ENCODE assay signal across 8 cellular contexts in genomic region chr7:128404826-128405344, GRCh38. TPM values are rescaled to one million over a fixed set of nuclear protein-coding genes. Genes with fewer than 3 reads are reported as not detected.
DNase-seq lines count a peak whose midpoint lies in the region; ATAC-seq, FAIRE-seq and TF ChIP-seq lines count a peak whose summit lies in the region.

No MANE protein-coding gene starts in this region.

- no peak for TF ChIP-seq POLR2A in GM12878 (IDR thresholded peaks at IDR 0.05; ENCODE audit: low read depth, low read length)
- no peak for TF ChIP-seq POLR2A in vagina (IDR thresholded peaks at IDR 0.05)

- H4K20me1 ChIP-seq in KMS-11 (ENCODE audit: insufficient read depth) (peaks cover 6% of the 10 kb centered on the region), GM12878 (ENCODE audit: control insufficient read depth, insufficient read depth) (no peaks in the 10 kb centered on the region)

- peaks cover 7% of the 10 kb centered on the region for H3K36me3 Mint-ChIP-seq in CD4-positive, CD25-positive, alpha-beta regulatory T cell

- CTCF ChIA-PET in GM12878 (lab: Yijun Ruan, JAX) = interaction anchor here (0.7 to 23.9 kb wide), 8 partner anchors 11 to 60 kb away, joined by 3 to 458 read pairs (median 8); no protein-coding TSS in a partner anchor

- H3K4me3 ChIP-seq in CD4-positive, CD25-positive, alpha-beta regulatory T cell (ENCODE audit: low read depth, low read length) = peak overlapping the region; percentile 59
- H3K4me3 ChIP-seq in KMS-11 (IDR thresholded peaks at IDR 0.05; ENCODE audit: insufficient read depth, low read depth, low read length) (peak overlapping the region; percentile 65), GM12878 (peak overlapping the region; percentile 74), mesendoderm (ENCODE audit: low read length) (no peak overlapping the region), vagina (peak overlapping the region; percentile 58 to 96)

- TF ChIP-seq EP300 in GM12878 (IDR thresholded peaks at IDR 0.05; ENCODE audit: borderline replicate concordance in 1 of 2, control insufficient read depth in 1 of 2, low read depth in 2 of 2, low read length in 2 of 2) = no peak

- H3K79me2 ChIP-seq in KMS-11 (ENCODE audit: insufficient read depth, low read depth) (peaks cover 31% of the 10 kb centered on the region), GM12878 (ENCODE audit: control insufficient read depth, insufficient read depth, low read length) (peaks cover 12% of the 10 kb centered on the region), mesendoderm (ENCODE audit: control insufficient read depth, insufficient read depth, low read length) (no peaks in the 10 kb centered on the region)

- SMC1A ChIA-PET in GM12878 (lab: Charles Lee; ENCODE audit: uncharacterized antibody, unreplicated experiment) = interaction anchor here (1.1 to 5.8 kb wide), 3 partner anchors 11 to 55 kb away, joined by 3 to 43 read pairs (median 5); no protein-coding TSS in a partner anchor

- no peaks in the 10 kb centered on the region for H3K9me3 ChIP-seq in CD4-positive, CD25-positive, alpha-beta regulatory T cell (ENCODE audit: control insufficient read depth in 2 of 2, low read length in 2 of 2)
- H3K9me3 ChIP-seq in GM12878 (replicated peaks; ENCODE audit: control insufficient read depth, insufficient read depth, low read length) (no peaks in the 10 kb centered on the region), vagina (no peaks in the 10 kb centered on the region)

- no peak overlapping the region for H3K27ac ChIP-seq in CD4-positive, CD25-positive, alpha-beta regulatory T cell (ENCODE audit: insufficient read depth, low read length, poor library complexity, severe bottlenecking)
- peak overlapping the region; percentile 14 for H3K27ac ChIP-seq in KMS-11
- H3K27ac ChIP-seq in GM12878 (ENCODE audit: control insufficient read depth, insufficient read depth) = peak overlapping the region; percentile 61
- no peak overlapping the region for H3K27ac ChIP-seq in mesendoderm (ENCODE audit: low read depth, low read length)
- peak overlapping the region; percentile 46 for H3K27ac ChIP-seq in vagina

- DNase-seq in CD4-positive, CD25-positive, alpha-beta regulatory T cell = peak in 1 of 3 donors; percentile 5
- DNase-seq in GM12878 (ENCODE audit: low read depth, low spot score) (no peak), mesendoderm (no peak), vagina (ENCODE audit: extremely low spot score in 2 of 2) (no peak), superior temporal gyrus (ENCODE audit: extremely low spot score) (no peak), UCSD-AML1 (lab: John Stamatoyannopoulos, UW; ENCODE audit: unreplicated experiment) (no peak)

- H3K36me3 ChIP-seq in CD4-positive, CD25-positive, alpha-beta regulatory T cell (ENCODE audit: control insufficient read depth, insufficient read depth, low read length) = peaks cover 15% of the 10 kb centered on the region
- H3K36me3 ChIP-seq in KMS-11 (ENCODE audit: insufficient read depth) (no peaks in the 10 kb centered on the region), GM12878 (ENCODE audit: control insufficient read depth in 2 of 2, insufficient read depth in 2 of 2, low read length in 1 of 2) (peaks cover 0 to 7% of the 10 kb centered on the region in 2 experiments; a peak in 3 of 4 replicates), mesendoderm (ENCODE audit: control insufficient read depth, insufficient read depth, low read length) (peaks cover 2% of the 10 kb centered on the region), vagina (peaks cover 0 to 18% of the 10 kb centered on the region in 2 donors)

- peaks cover 45% of the 10 kb centered on the region for H3K4me1 ChIP-seq in CD4-positive, CD25-positive, alpha-beta regulatory T cell (ENCODE audit: control insufficient read depth, insufficient read depth, low read length, poor library complexity, severe bottlenecking)
- H3K4me1 ChIP-seq in KMS-11 (ENCODE audit: low read depth, poor library complexity, severe bottlenecking) (peaks cover 27% of the 10 kb centered on the region), GM12878 (ENCODE audit: control insufficient read depth, insufficient read depth, low read length) (peaks cover 14% of the 10 kb centered on the region), mesendoderm (ENCODE audit: control insufficient read depth, low read depth, low read length) (peaks cover 8% of the 10 kb centered on the region), vagina (peaks cover 54% of the 10 kb centered on the region)

- no peak for ATAC-seq in CD4-positive, CD25-positive, alpha-beta regulatory T cell (ENCODE audit: low read depth in 2 of 2)
- ATAC-seq in GM12878 (peak; percentile 32), HG03442 (IDR thresholded peaks at IDR 0.05; ENCODE audit: unreplicated experiment) (no peak)

- H3K18ac ChIP-seq in mesendoderm (ENCODE audit: low read length) = no peak overlapping the region

- H3K4me2 ChIP-seq in KMS-11 (peak overlapping the region; percentile 100), GM12878 (ENCODE audit: control insufficient read depth, insufficient read depth) (peak overlapping the region; percentile 71), mesendoderm (ENCODE audit: low read length) (peak overlapping the region; percentile 74)

- TF ChIP-seq CTCF in KMS-11 (conservative IDR thresholded peaks at IDR 0.05; ENCODE audit: low read depth, low read length) (no peak), GM12878 (IDR thresholded peaks at IDR 0.05 in 2 of 3, conservative IDR thresholded peaks at IDR 0.05 in 1 of 3; ENCODE audit: control insufficient read depth in 2 of 3, extremely low read depth in 1 of 3, insufficient read depth in 1 of 3, low read depth in 3 of 3, low read length in 3 of 3) (peak in 2 of 3 experiments; percentile 20 to 32; a peak in 2 of 6 replicates), vagina (IDR thresholded peaks at IDR 0.05) (no peak)

- H3K27me3 Mint-ChIP-seq in CD4-positive, CD25-positive, alpha-beta regulatory T cell = no peaks in the 10 kb centered on the region

- no peak overlapping the region for H4K8ac ChIP-seq in mesendoderm (ENCODE audit: low read depth, low read length)

- intact Hi-C loops in GM12878 (cut with micrococcal nuclease; ENCODE audit: unreplicated experiment) = no loop called here
- intact Hi-C loops in vagina (cut with DNase I) = loop anchor here (10.0 kb wide), 2 partner anchors 50 to 1670 kb away; partner anchors contain the start of genes HILPDA and KLHDC10

- no peak overlapping the region for H2BK15ac ChIP-seq in mesendoderm (replicated peaks; ENCODE audit: low read depth)

- no peaks in the 10 kb centered on the region for H3K79me1 ChIP-seq in mesendoderm (ENCODE audit: low read length)

- H2BK5ac ChIP-seq in mesendoderm (ENCODE audit: low read length) = no peak overlapping the region

- no peak for TF ChIP-seq RAD21 in GM12878 (IDR thresholded peaks at IDR 0.05; ENCODE audit: insufficient read depth, low read depth, low read length)

- H3K4ac ChIP-seq in mesendoderm (ENCODE audit: low read depth, low read length) = no peak overlapping the region

- WGBS in GM12878 (ENCODE audit: insufficient coverage, insufficient replicate concordance, low lambda C conversion rate, missing lambda C conversion rate) = 12% methylated on average over 9 of the region's 9 CpGs
- WGBS in mesendoderm (ENCODE audit: extremely low coverage, insufficient coverage, low lambda C conversion rate) = no CpG with 5 or more reads among the region's 9 CpGs

- BruUV-seq in GM12878 (replicated peaks; lab: Mats Ljungman, UMichigan) = no TSS peak

- peak overlapping the region; percentile 88 for H3K56ac ChIP-seq in mesendoderm (ENCODE audit: low read length)

- no peak overlapping the region for H2BK120ac ChIP-seq in mesendoderm (ENCODE audit: low read depth, low read length)

- H4K5ac ChIP-seq in mesendoderm (ENCODE audit: low read length) = no peak overlapping the region

- POLR2A ChIA-PET in GM12878 (lab: Charles Lee) = no interaction called here

- peak overlapping the region; percentile 60 for H2AFZ ChIP-seq in KMS-11 (ENCODE audit: low read depth)
- H2AFZ ChIP-seq in GM12878 (ENCODE audit: control insufficient read depth, low read depth, low read length) = peak overlapping the region; percentile 87

- in situ Hi-C loops in GM12878 (cut with MboI) = no loop called here

- H3K27me3 ChIP-seq in CD4-positive, CD25-positive, alpha-beta regulatory T cell (ENCODE audit: control insufficient read depth, insufficient read depth, low read length) = no peaks in the 10 kb centered on the region
- H3K27me3 ChIP-seq in KMS-11 (ENCODE audit: insufficient read depth, low read depth) (peaks cover 9% of the 10 kb centered on the region; the same call in 1 of the 2 replicates), GM12878 (replicated peaks in 1 of 2; ENCODE audit: control insufficient read depth in 2 of 2, insufficient read depth in 2 of 2, low read length in 1 of 2) (no peaks in the 10 kb centered on the region; a peak in 1 of 4 replicates), mesendoderm (ENCODE audit: insufficient read depth, low read length, poor library complexity) (peaks cover 17% of the 10 kb centered on the region), vagina (no peaks in the 10 kb centered on the region)

- H3K9me3 Mint-ChIP-seq in CD4-positive, CD25-positive, alpha-beta regulatory T cell = peaks cover 0 to 1% (median 0%) of the 10 kb centered on the region in 7 donors

- H3K23ac ChIP-seq in mesendoderm (ENCODE audit: low read length) = peak overlapping the region; percentile 59

- no peak for FAIRE-seq in GM12878 (lab: Jason Lieb, UNC)

- peak overlapping the region; percentile 83 to 96 (median 87) for H3K27ac Mint-ChIP-seq in CD4-positive, CD25-positive, alpha-beta regulatory T cell

- H3K4me1 Mint-ChIP-seq in CD4-positive, CD25-positive, alpha-beta regulatory T cell = peaks cover 3 to 59% (median 41%) of the 10 kb centered on the region in 4 donors

- H3K4me3 Mint-ChIP-seq in CD4-positive, CD25-positive, alpha-beta regulatory T cell = peak overlapping the region; percentile 84 to 92 (median 86)

- RAD21 ChIA-PET in GM12878 (lab: Charles Lee; ENCODE audit: unreplicated experiment) = interaction anchor here (1.6 to 2.2 kb wide), 2 partner anchors 20 to 22 kb away, joined by 7 to 9 read pairs; no protein-coding TSS in a partner anchor

- H3K9ac ChIP-seq in KMS-11 = peak overlapping the region; percentile 92
- H3K9ac ChIP-seq in GM12878 (ENCODE audit: control insufficient read depth, insufficient read depth, low read length) = peak overlapping the region; percentile 90
- peak overlapping the region; percentile 82 for H3K9ac ChIP-seq in mesendoderm (ENCODE audit: low read length)

- no peak overlapping the region for H2AK5ac ChIP-seq in mesendoderm (ENCODE audit: low read length)

RNA-seq across cellular contexts. Expression of gene IMPDH1, which starts 4.9 kb away (rescaled TPM):
- 48.2 TPM for total RNA-seq in CD4-positive, CD25-positive, alpha-beta regulatory T cell
- 10 to 100 TPM; 27.2 to 43.5 (median 32.4) TPM for polyA plus RNA-seq in CD4-positive, CD25-positive, alpha-beta regulatory T cell
- 38.3 and 43.9 TPM in 2 replicates for total RNA-seq in GM12878 (2013; cell fraction: nucleolus; rRNA removed)
- total RNA-seq in GM12878 (2014; rRNA removed) (48.4 and 51.7 TPM in 2 replicates), GM12878 (2014; rRNA removed; fragmentation: Illumina TruSeq; extraction: Trizol) (27.7 and 31.4 TPM in 2 replicates), GM12878 (2021) (56.0 and 61.3 TPM in 2 replicates), vagina (52.3 TPM)
- polyA plus RNA-seq in GM12878 (2011; ENCODE audit: low read depth) = 8.8 TPM
- polyA plus RNA-seq in GM12878 (2011; rRNA removed) (18.5 and 34.8 TPM in 2 replicates), GM12878 (2014; fragmentation: Illumina TruSeq; extraction: Trizol) (10.5 and 24.0 TPM in 2 replicates), GM12878 (2014; fragmentation: Nextera tagmentation; extraction: Ambion mirVana) (1 to 10 TPM in 1 of 2 experiments, under 1 TPM in 1; 0.50 to 1.5 TPM), GM12878 (2014; rRNA removed) (50.8 and 55.9 TPM in 2 replicates), GM12878 (2016; fragmentation: Nextera tagmentation; extraction: Ambion mirVana) (10 to 100 TPM; 48.7 to 58.3 TPM)
- polyA plus RNA-seq in GM12878 (2011; cell fraction: cytosol; rRNA removed) = 34.6 and 42.3 TPM in 2 replicates
- polyA plus RNA-seq in GM12878 (2011; cell fraction: nucleus; rRNA removed) = 84.6 and 84.9 TPM in 2 replicates
- 24.1 and 28.3 TPM in 2 replicates for polyA plus RNA-seq in GM12878 (2012)
- 28.6 and 35.3 TPM in 2 replicates for polyA minus RNA-seq in GM12878 (2011; rRNA and poly(A)+ RNA removed)
- polyA minus RNA-seq in GM12878 (2011; cell fraction: cytosol; rRNA and poly(A)+ RNA removed) = 19.9 and 22.7 TPM in 2 replicates
- 20.3 and 40.6 TPM in 2 replicates for polyA minus RNA-seq in GM12878 (2011; cell fraction: nucleus; rRNA and poly(A)+ RNA removed)
- 20.1 TPM for polyA plus RNA-seq in mesendoderm (2013, experiment 1 of 2)
- polyA plus RNA-seq in mesendoderm (2013, experiment 2 of 2) = 19.7 TPM

RNA-seq across cellular contexts. Expression of gene PRRT4, which starts 43.4 kb away (rescaled TPM):
- total RNA-seq in CD4-positive, CD25-positive, alpha-beta regulatory T cell = 0.42 TPM
- polyA plus RNA-seq in CD4-positive, CD25-positive, alpha-beta regulatory T cell = under 1 TPM in 1 of 4 donors, not detected in 3; 0.06 TPM
- total RNA-seq in GM12878 (2013; cell fraction: nucleolus; rRNA removed) = not detected in 2 replicates
- total RNA-seq in GM12878 (2014; rRNA removed) (not detected in 2 replicates), GM12878 (2014; rRNA removed; fragmentation: Illumina TruSeq; extraction: Trizol) (not detected in 2 replicates), GM12878 (2021) (not detected in 2 replicates), vagina (7.6 TPM)
- polyA plus RNA-seq in GM12878 (2011; ENCODE audit: low read depth) = not detected
- polyA plus RNA-seq in GM12878 (2011; rRNA removed) (not detected in 2 replicates), GM12878 (2014; fragmentation: Illumina TruSeq; extraction: Trizol) (not detected in 2 replicates), GM12878 (2014; fragmentation: Nextera tagmentation; extraction: Ambion mirVana) (not detected), GM12878 (2014; rRNA removed) (not detected in 2 replicates), GM12878 (2016; fragmentation: Nextera tagmentation; extraction: Ambion mirVana) (not detected)
- not detected in 2 replicates for polyA plus RNA-seq in GM12878 (2011; cell fraction: cytosol; rRNA removed)
- not detected in 2 replicates for polyA plus RNA-seq in GM12878 (2011; cell fraction: nucleus; rRNA removed)
- not detected in 2 replicates for polyA plus RNA-seq in GM12878 (2012)
- polyA minus RNA-seq in GM12878 (2011; rRNA and poly(A)+ RNA removed) = not detected in 2 replicates
- polyA minus RNA-seq in GM12878 (2011; cell fraction: cytosol; rRNA and poly(A)+ RNA removed) = not detected in 2 replicates
- not detected in 2 replicates for polyA minus RNA-seq in GM12878 (2011; cell fraction: nucleus; rRNA and poly(A)+ RNA removed)
- 0.22 TPM for polyA plus RNA-seq in mesendoderm (2013, experiment 1 of 2)
- polyA plus RNA-seq in mesendoderm (2013, experiment 2 of 2) = 0.22 TPM

RNA-seq across cellular contexts. Expression of gene HILPDA, which starts 50.8 kb away (rescaled TPM):
- 4.1 TPM for total RNA-seq in CD4-positive, CD25-positive, alpha-beta regulatory T cell
- polyA plus RNA-seq in CD4-positive, CD25-positive, alpha-beta regulatory T cell = 1 to 10 TPM; 1.6 to 8.8 (median 5.5) TPM
- 232 and 244 TPM in 2 replicates for total RNA-seq in GM12878 (2013; cell fraction: nucleolus; rRNA removed)
- 15.1 and 16.4 TPM in 2 replicates for total RNA-seq in GM12878 (2014; rRNA removed)
- 19.6 and 21.2 TPM in 2 replicates for total RNA-seq in GM12878 (2014; rRNA removed; fragmentation: Illumina TruSeq; extraction: Trizol)
- total RNA-seq in GM12878 (2021) = 12.0 and 14.1 TPM in 2 replicates
- polyA plus RNA-seq in GM12878 (2011; ENCODE audit: low read depth) = 22.4 TPM
- 198 and 232 TPM in 2 replicates for polyA plus RNA-seq in GM12878 (2011; rRNA removed)
- polyA plus RNA-seq in GM12878 (2011; cell fraction: cytosol; rRNA removed) = 184 and 280 TPM in 2 replicates
- polyA plus RNA-seq in GM12878 (2011; cell fraction: nucleus; rRNA removed) = 85.4 and 130 TPM in 2 replicates
- 26.2 and 86.6 TPM in 2 replicates for polyA plus RNA-seq in GM12878 (2012)
- 22.1 and 24.2 TPM in 2 replicates for polyA plus RNA-seq in GM12878 (2014; fragmentation: Illumina TruSeq; extraction: Trizol)
- polyA plus RNA-seq in GM12878 (2014; fragmentation: Nextera tagmentation; extraction: Ambion mirVana) = 10 to 100 TPM; 37.4 to 44.0 TPM
- polyA plus RNA-seq in GM12878 (2014; rRNA removed) = 26.1 and 29.6 TPM in 2 replicates
- polyA plus RNA-seq in GM12878 (2016; fragmentation: Nextera tagmentation; extraction: Ambion mirVana) = 10 to 100 TPM; 24.5 to 28.4 TPM
- polyA minus RNA-seq in GM12878 (2011; rRNA and poly(A)+ RNA removed) = 141 and 166 TPM in 2 replicates
- 42.1 and 54.1 TPM in 2 replicates for polyA minus RNA-seq in GM12878 (2011; cell fraction: cytosol; rRNA and poly(A)+ RNA removed)
- polyA minus RNA-seq in GM12878 (2011; cell fraction: nucleus; rRNA and poly(A)+ RNA removed) = 97.8 and 100.0 TPM in 2 replicates
- polyA plus RNA-seq in mesendoderm (2013, experiment 1 of 2) = 27.9 TPM
- 28.8 TPM for polyA plus RNA-seq in mesendoderm (2013, experiment 2 of 2)
- total RNA-seq in vagina = 46.4 TPM

Comparison
In these comparisons a context has a peak if more than half of its experiments do, and no peak if none do; other contexts are left out.
1. H3K27ac ChIP-seq: peak in KMS-11 (single experiment), GM12878 (single experiment) and vagina (single experiment); none in CD4-positive, CD25-positive, alpha-beta regulatory T cell (single experiment) and mesendoderm (single experiment).
2. CTCF ChIP-seq: peak in GM12878 (2 of 3); none in KMS-11 (single experiment) and vagina (0 of 3).
3. Peak in every context shown above with its lines, with median percentiles within 50 percentile points of each other: H3K4me2 ChIP-seq and H3K9ac ChIP-seq.